In the genomic region with DNA sequence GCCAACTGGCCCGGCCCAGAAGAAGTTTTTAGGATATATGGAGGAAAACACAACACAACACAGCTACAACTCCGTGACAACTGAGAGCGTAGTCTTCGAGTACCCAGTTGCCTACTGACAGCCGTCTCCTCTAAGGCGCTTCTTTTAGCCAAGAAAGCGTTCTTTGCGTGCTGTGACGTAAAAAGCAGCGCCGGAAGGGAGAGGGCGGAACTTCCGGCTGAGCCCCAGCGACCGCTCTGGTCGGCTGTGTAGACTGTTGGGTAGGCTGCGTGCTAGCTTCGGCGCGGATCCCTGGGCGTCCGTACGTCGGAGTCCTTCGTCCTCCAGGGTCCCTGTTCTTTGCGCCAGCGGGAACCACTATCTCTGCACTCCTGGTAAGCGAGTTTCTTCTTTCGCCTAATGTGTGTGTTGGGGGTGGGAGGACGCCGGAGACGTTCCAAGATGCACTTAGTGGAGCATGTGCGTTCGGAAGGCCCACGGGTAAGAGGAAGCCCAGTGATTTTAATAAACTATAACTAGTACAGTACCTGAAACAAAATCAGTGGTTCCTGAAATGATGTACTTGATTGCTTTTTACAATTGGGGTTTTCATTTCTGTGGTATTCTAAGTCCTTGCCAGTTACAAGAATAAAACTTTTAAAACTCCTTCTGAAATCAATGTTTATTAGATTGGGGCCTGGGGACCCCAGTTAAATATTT, we compare ENCODE assay signal across 1 cellular context.
TF ChIP-seq lines count a peak whose summit lies in the region.

Gene TRMT10C, plus strand, starts transcription at position 239 of the 699 bp plus-strand sequence. CDS start 2,914 bp downstream, outside the sequence.

TF ChIP-seq in HCT116, 20 proteins besides CTCF, POLR2A, EP300 and RAD21 (continued from another document):
- TF ChIP-seq, protein P1, sequence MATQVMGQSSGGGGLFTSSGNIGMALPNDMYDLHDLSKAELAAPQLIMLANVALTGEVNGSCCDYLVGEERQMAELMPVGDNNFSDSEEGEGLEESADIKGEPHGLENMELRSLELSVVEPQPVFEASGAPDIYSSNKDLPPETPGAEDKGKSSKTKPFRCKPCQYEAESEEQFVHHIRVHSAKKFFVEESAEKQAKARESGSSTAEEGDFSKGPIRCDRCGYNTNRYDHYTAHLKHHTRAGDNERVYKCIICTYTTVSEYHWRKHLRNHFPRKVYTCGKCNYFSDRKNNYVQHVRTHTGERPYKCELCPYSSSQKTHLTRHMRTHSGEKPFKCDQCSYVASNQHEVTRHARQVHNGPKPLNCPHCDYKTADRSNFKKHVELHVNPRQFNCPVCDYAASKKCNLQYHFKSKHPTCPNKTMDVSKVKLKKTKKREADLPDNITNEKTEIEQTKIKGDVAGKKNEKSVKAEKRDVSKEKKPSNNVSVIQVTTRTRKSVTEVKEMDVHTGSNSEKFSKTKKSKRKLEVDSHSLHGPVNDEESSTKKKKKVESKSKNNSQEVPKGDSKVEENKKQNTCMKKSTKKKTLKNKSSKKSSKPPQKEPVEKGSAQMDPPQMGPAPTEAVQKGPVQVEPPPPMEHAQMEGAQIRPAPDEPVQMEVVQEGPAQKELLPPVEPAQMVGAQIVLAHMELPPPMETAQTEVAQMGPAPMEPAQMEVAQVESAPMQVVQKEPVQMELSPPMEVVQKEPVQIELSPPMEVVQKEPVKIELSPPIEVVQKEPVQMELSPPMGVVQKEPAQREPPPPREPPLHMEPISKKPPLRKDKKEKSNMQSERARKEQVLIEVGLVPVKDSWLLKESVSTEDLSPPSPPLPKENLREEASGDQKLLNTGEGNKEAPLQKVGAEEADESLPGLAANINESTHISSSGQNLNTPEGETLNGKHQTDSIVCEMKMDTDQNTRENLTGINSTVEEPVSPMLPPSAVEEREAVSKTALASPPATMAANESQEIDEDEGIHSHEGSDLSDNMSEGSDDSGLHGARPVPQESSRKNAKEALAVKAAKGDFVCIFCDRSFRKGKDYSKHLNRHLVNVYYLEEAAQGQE (IDR thresholded peaks at IDR 0.05; ENCODE audit: low read depth): no peak
